In genomic region chr1:45753248-45754037, GRCh38 we compare ENCODE assay signal across 27 cellular contexts. TPM values are rescaled to one million over a fixed set of nuclear protein-coding genes. Genes with fewer than 3 reads are reported as not detected.
DNase-seq lines count a peak whose midpoint lies in the region; ATAC-seq, FAIRE-seq and TF ChIP-seq lines count a peak whose summit lies in the region.
"Had no signal": no experiment of that assay in that cellular context is flagged by ENCODE, and none has a peak within 500 bp of the region (broad histone marks: within the 10 kb centered on the region; RNA-seq: fewer than 3 reads in every experiment).

No MANE protein-coding gene starts in this region.

- DNase-seq in SIG-M5 treated with dmso at 0.1 percent for 504 hours (lab: John Stamatoyannopoulos, UW; ENCODE audit: unreplicated experiment): peak; percentile 14
- no peak for DNase-seq in SIG-M5 (lab: John Stamatoyannopoulos, UW)
- DNase-seq in HL-60 (ENCODE audit: low read depth in 1 of 2, low spot score in 1 of 2): peak in 1 of 2 experiments; percentile 38
- peak; percentile 61 for DNase-seq in NOMO-1 treated with DMSO at 0.1 percent for 48 hours (lab: John Stamatoyannopoulos, UW; ENCODE audit: unreplicated experiment)
- DNase-seq in frontal cortex (ENCODE audit: low spot score in 2 of 2): no peak
- DNase-seq: activated CD4-positive, alpha-beta memory T cell treated with anti-CD3 and anti-CD28 coated beads for 36 hours; activated CD8-positive, alpha-beta memory T cell treated with anti-CD3 and anti-CD28 coated beads, Interleukin-2, amount 50 U/mL, for 4 hours; AML-193; amygdala; CD8-positive, alpha-beta T cell; HFFc6; naive thymus-derived CD8-positive, alpha-beta T cell; NCI-H1105 treated with DMSO at 0.1 percent for 48 hours; NCI-H2029; NCI-H748 treated with DMSO at 0.1 percent for 48 hours; pancreas; PC-3; retina; Right ventricle myocardium superior; upper lobe of left lung had no signal

- no peak for TF ChIP-seq CTCF in HL-60 (IDR thresholded peaks at IDR 0.05; ENCODE audit: insufficient read depth, low read length)

- H3K4me3 ChIP-seq in HL-60 (replicated peaks; ENCODE audit: insufficient read depth, low read length) (no peak overlapping the region), iPS-18a (ENCODE audit: low read length) (no peak overlapping the region)
- H3K4me3 ChIP-seq: A549, pancreas, smooth muscle cell, upper lobe of left lung had no signal

- no peaks in the 10 kb centered on the region for H3K36me3 ChIP-seq in iPS-18a (ENCODE audit: control insufficient read depth, low read depth, low read length)
- H3K36me3 ChIP-seq: pancreas, upper lobe of left lung had no signal

- H3K27me3 ChIP-seq in HL-60 (ENCODE audit: insufficient read depth, poor library complexity, severe bottlenecking) (no peaks in the 10 kb centered on the region), iPS-18a (ENCODE audit: control insufficient read depth, insufficient read depth, low read length) (no peaks in the 10 kb centered on the region)
- H3K27me3 ChIP-seq: pancreas, upper lobe of left lung had no signal

- no peak for FAIRE-seq in frontal cortex (lab: Jason Lieb, UNC)
- FAIRE-seq: A549, keratinocyte, pancreas had no signal

- ATAC-seq in GM21723 (IDR thresholded peaks at IDR 0.05; ENCODE audit: unreplicated experiment) (no peak), HG02970 (IDR thresholded peaks at IDR 0.05; ENCODE audit: low FRiP score, unreplicated experiment) (no peak)
- ATAC-seq: A549; activated T-helper 17 cell treated with anti-CD3 and anti-CD28 coated beads, Interleukin-2, amount 50 U/mL, for 72 hours; CD8-positive, alpha-beta T cell; naive thymus-derived CD8-positive, alpha-beta T cell; pancreas; PC-3 had no signal

- H3K9me3 ChIP-seq in iPS-18a (ENCODE audit: control insufficient read depth, low read depth, low read length): no peaks in the 10 kb centered on the region
- H3K9me3 ChIP-seq: A549, pancreas had no signal

- no peak overlapping the region for H3K9ac ChIP-seq in iPS-18a (ENCODE audit: low read length)

- H3K27ac ChIP-seq in HL-60 (replicated peaks) (peak overlapping the region; percentile 54), iPS-18a (ENCODE audit: low read length) (peak overlapping the region; percentile 58)
- H3K27ac ChIP-seq: A549, pancreas, upper lobe of left lung had no signal

- peaks cover 12% of the 10 kb centered on the region for H3K4me1 ChIP-seq in iPS-18a (ENCODE audit: control insufficient read depth, low read depth, low read length)
- H3K4me1 ChIP-seq: pancreas had no signal

RNA-seq across cellular contexts. Expression of gene IPP, which starts 3.0 kb away (rescaled TPM):
- total RNA-seq in frontal cortex: 10.2 TPM

RNA-seq across cellular contexts. Expression of gene MAST2, which starts 50.0 kb away (rescaled TPM):
- 45.2 TPM for total RNA-seq in frontal cortex

Comparison
In these comparisons a context has a peak if more than half of its experiments do, and no peak if none do; other contexts are left out.
1. DNase-seq: peak in SIG-M5 treated with dmso at 0.1 percent for 504 hours (single experiment) and NOMO-1 treated with DMSO at 0.1 percent for 48 hours (single experiment); none in SIG-M5 (single experiment) and frontal cortex (0 of 2).